1 cellular context compared by ENCODE assay signal in genomic region chr6:43274127-43274915, GRCh38.
A peak's percentile ranks its signal among the peaks of the same experiment; 100 is the strongest.
TF ChIP-seq lines count a peak whose summit lies in the region.

No MANE protein-coding gene starts in this region.

TF ChIP-seq in HepG2, 621 proteins besides CTCF, POLR2A, EP300 and RAD21 (continued from another document and continues in another):
- TF ChIP-seq, protein P1, sequence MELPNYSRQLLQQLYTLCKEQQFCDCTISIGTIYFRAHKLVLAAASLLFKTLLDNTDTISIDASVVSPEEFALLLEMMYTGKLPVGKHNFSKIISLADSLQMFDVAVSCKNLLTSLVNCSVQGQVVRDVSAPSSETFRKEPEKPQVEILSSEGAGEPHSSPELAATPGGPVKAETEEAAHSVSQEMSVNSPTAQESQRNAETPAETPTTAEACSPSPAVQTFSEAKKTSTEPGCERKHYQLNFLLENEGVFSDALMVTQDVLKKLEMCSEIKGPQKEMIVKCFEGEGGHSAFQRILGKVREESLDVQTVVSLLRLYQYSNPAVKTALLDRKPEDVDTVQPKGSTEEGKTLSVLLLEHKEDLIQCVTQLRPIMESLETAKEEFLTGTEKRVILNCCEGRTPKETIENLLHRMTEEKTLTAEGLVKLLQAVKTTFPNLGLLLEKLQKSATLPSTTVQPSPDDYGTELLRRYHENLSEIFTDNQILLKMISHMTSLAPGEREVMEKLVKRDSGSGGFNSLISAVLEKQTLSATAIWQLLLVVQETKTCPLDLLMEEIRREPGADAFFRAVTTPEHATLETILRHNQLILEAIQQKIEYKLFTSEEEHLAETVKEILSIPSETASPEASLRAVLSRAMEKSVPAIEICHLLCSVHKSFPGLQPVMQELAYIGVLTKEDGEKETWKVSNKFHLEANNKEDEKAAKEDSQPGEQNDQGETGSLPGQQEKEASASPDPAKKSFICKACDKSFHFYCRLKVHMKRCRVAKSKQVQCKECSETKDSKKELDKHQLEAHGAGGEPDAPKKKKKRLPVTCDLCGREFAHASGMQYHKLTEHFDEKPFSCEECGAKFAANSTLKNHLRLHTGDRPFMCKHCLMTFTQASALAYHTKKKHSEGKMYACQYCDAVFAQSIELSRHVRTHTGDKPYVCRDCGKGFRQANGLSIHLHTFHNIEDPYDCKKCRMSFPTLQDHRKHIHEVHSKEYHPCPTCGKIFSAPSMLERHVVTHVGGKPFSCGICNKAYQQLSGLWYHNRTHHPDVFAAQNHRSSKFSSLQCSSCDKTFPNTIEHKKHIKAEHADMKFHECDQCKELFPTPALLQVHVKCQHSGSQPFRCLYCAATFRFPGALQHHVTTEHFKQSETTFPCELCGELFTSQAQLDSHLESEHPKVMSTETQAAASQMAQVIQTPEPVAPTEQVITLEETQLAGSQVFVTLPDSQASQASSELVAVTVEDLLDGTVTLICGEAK (IDR thresholded peaks at IDR 0.05): no peak
- TF ChIP-seq, protein P1 (CRISPR knock-in tag; IDR thresholded peaks at IDR 0.05): no peak
- TF ChIP-seq, protein P2, sequence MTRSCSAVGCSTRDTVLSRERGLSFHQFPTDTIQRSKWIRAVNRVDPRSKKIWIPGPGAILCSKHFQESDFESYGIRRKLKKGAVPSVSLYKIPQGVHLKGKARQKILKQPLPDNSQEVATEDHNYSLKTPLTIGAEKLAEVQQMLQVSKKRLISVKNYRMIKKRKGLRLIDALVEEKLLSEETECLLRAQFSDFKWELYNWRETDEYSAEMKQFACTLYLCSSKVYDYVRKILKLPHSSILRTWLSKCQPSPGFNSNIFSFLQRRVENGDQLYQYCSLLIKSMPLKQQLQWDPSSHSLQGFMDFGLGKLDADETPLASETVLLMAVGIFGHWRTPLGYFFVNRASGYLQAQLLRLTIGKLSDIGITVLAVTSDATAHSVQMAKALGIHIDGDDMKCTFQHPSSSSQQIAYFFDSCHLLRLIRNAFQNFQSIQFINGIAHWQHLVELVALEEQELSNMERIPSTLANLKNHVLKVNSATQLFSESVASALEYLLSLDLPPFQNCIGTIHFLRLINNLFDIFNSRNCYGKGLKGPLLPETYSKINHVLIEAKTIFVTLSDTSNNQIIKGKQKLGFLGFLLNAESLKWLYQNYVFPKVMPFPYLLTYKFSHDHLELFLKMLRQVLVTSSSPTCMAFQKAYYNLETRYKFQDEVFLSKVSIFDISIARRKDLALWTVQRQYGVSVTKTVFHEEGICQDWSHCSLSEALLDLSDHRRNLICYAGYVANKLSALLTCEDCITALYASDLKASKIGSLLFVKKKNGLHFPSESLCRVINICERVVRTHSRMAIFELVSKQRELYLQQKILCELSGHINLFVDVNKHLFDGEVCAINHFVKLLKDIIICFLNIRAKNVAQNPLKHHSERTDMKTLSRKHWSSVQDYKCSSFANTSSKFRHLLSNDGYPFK (CRISPR knock-in tag; IDR thresholded peaks at IDR 0.05; ENCODE audit: borderline replicate concordance): no peak
- TF ChIP-seq, protein P3, sequence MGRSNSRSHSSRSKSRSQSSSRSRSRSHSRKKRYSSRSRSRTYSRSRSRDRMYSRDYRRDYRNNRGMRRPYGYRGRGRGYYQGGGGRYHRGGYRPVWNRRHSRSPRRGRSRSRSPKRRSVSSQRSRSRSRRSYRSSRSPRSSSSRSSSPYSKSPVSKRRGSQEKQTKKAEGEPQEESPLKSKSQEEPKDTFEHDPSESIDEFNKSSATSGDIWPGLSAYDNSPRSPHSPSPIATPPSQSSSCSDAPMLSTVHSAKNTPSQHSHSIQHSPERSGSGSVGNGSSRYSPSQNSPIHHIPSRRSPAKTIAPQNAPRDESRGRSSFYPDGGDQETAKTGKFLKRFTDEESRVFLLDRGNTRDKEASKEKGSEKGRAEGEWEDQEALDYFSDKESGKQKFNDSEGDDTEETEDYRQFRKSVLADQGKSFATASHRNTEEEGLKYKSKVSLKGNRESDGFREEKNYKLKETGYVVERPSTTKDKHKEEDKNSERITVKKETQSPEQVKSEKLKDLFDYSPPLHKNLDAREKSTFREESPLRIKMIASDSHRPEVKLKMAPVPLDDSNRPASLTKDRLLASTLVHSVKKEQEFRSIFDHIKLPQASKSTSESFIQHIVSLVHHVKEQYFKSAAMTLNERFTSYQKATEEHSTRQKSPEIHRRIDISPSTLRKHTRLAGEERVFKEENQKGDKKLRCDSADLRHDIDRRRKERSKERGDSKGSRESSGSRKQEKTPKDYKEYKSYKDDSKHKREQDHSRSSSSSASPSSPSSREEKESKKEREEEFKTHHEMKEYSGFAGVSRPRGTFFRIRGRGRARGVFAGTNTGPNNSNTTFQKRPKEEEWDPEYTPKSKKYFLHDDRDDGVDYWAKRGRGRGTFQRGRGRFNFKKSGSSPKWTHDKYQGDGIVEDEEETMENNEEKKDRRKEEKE (IDR thresholded peaks at IDR 0.05): no peak
- TF ChIP-seq ZNF652 (CRISPR knock-in tag; IDR thresholded peaks at IDR 0.05; ENCODE audit: borderline replicate concordance, low read depth) (no peak), MLLT10 (CRISPR knock-in tag; IDR thresholded peaks at IDR 0.05) (no peak), HOXA7 (CRISPR knock-in tag; IDR thresholded peaks at IDR 0.05) (no peak), NFRKB (IDR thresholded peaks at IDR 0.05) (no peak), HCFC1 (IDR thresholded peaks at IDR 0.05; ENCODE audit: low read depth, low read length) (no peak), CAMTA2 (CRISPR knock-in tag; IDR thresholded peaks at IDR 0.05; ENCODE audit: borderline replicate concordance) (no peak), PAF1 (CRISPR knock-in tag; IDR thresholded peaks at IDR 0.05) (peak; percentile 55; the same call in 1 of the 2 replicates), IKZF4 (CRISPR knock-in tag; IDR thresholded peaks at IDR 0.05; ENCODE audit: borderline replicate concordance, low read depth, not compliant biosample characterization) (no peak), MIER3 (CRISPR knock-in tag; IDR thresholded peaks at IDR 0.05; ENCODE audit: borderline replicate concordance) (0 out of 2 replicates have a peak, but pooled peaks have one; percentile 3), ARID5B (CRISPR knock-in tag; IDR thresholded peaks at IDR 0.05) (0 out of 2 replicates have a peak, but pooled peaks have one; percentile 1), RBM22 (optimal IDR thresholded peaks at IDR 0.05; ENCODE audit: low read length) (no peak), RBFOX2 (IDR thresholded peaks at IDR 0.05; ENCODE audit: low read depth, low read length) (no peak; the same call in 1 of the 2 replicates), ZNF772 (CRISPR knock-in tag; IDR thresholded peaks at IDR 0.05) (no peak), ZMYM3 (CRISPR knock-in tag; IDR thresholded peaks at IDR 0.05) (no peak), ZBTB14 (CRISPR knock-in tag; IDR thresholded peaks at IDR 0.05) (no peak), SRSF9 (IDR thresholded peaks at IDR 0.05; ENCODE audit: borderline replicate concordance, insufficient read depth, low read depth, low read length, poor library complexity, severe bottlenecking) (no peak), CC2D1A (CRISPR knock-in tag; IDR thresholded peaks at IDR 0.05) (no peak)
- TF ChIP-seq, protein P4, sequence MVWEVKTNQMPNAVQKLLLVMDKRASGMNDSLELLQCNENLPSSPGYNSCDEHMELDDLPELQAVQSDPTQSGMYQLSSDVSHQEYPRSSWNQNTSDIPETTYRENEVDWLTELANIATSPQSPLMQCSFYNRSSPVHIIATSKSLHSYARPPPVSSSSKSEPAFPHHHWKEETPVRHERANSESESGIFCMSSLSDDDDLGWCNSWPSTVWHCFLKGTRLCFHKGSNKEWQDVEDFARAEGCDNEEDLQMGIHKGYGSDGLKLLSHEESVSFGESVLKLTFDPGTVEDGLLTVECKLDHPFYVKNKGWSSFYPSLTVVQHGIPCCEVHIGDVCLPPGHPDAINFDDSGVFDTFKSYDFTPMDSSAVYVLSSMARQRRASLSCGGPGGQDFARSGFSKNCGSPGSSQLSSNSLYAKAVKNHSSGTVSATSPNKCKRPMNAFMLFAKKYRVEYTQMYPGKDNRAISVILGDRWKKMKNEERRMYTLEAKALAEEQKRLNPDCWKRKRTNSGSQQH (CRISPR knock-in tag; IDR thresholded peaks at IDR 0.05; ENCODE audit: low read depth): no peak
- TF ChIP-seq, protein P5, sequence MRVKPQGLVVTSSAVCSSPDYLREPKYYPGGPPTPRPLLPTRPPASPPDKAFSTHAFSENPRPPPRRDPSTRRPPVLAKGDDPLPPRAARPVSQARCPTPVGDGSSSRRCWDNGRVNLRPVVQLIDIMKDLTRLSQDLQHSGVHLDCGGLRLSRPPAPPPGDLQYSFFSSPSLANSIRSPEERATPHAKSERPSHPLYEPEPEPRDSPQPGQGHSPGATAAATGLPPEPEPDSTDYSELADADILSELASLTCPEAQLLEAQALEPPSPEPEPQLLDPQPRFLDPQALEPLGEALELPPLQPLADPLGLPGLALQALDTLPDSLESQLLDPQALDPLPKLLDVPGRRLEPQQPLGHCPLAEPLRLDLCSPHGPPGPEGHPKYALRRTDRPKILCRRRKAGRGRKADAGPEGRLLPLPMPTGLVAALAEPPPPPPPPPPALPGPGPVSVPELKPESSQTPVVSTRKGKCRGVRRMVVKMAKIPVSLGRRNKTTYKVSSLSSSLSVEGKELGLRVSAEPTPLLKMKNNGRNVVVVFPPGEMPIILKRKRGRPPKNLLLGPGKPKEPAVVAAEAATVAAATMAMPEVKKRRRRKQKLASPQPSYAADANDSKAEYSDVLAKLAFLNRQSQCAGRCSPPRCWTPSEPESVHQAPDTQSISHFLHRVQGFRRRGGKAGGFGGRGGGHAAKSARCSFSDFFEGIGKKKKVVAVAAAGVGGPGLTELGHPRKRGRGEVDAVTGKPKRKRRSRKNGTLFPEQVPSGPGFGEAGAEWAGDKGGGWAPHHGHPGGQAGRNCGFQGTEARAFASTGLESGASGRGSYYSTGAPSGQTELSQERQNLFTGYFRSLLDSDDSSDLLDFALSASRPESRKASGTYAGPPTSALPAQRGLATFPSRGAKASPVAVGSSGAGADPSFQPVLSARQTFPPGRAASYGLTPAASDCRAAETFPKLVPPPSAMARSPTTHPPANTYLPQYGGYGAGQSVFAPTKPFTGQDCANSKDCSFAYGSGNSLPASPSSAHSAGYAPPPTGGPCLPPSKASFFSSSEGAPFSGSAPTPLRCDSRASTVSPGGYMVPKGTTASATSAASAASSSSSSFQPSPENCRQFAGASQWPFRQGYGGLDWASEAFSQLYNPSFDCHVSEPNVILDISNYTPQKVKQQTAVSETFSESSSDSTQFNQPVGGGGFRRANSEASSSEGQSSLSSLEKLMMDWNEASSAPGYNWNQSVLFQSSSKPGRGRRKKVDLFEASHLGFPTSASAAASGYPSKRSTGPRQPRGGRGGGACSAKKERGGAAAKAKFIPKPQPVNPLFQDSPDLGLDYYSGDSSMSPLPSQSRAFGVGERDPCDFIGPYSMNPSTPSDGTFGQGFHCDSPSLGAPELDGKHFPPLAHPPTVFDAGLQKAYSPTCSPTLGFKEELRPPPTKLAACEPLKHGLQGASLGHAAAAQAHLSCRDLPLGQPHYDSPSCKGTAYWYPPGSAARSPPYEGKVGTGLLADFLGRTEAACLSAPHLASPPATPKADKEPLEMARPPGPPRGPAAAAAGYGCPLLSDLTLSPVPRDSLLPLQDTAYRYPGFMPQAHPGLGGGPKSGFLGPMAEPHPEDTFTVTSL (CRISPR knock-in tag; IDR thresholded peaks at IDR 0.05; ENCODE audit: borderline replicate concordance): no peak
